ENCODE assay signal across 8 cellular contexts in genomic region chr1:22416555-22417454, GRCh38. TPM values are rescaled to one million over a fixed set of nuclear protein-coding genes. Genes with fewer than 3 reads are reported as not detected.
DNase-seq lines count a peak whose midpoint lies in the region; ATAC-seq, FAIRE-seq and TF ChIP-seq lines count a peak whose summit lies in the region.

No MANE protein-coding gene starts in this region.

- peak; percentile 98 for TF ChIP-seq RAD21 in HepG2 (CRISPR knock-in tag; IDR thresholded peaks at IDR 0.05)

- CTCF ChIA-PET in HepG2 (lab: Yijun Ruan, JAX; ENCODE audit: low intra/inter-chr PET ratio, low total read pairs): interaction anchor here (0.6 to 3.1 kb wide), 5 partner anchors 223 to 311 kb away, joined by 3 to 40 read pairs (median 7); no protein-coding TSS in a partner anchor

- no TSS peak for BruUV-seq in HepG2 (replicated peaks; lab: Mats Ljungman, UMichigan)

- H3K79me2 ChIP-seq in HepG2 (ENCODE audit: insufficient read depth, low read length): no peaks in the 10 kb centered on the region

- no peaks in the 10 kb centered on the region for H3K9me3 ChIP-seq in HAP-1
- no peaks in the 10 kb centered on the region for H3K9me3 ChIP-seq in HepG2 (ENCODE audit: low read length)

- peak; percentile 24 for DNase-seq in AG09319 (ENCODE audit: extremely low read depth, low read depth)
- DNase-seq in HAP-1 (ENCODE audit: low spot score in 2 of 2): peak; percentile 72 to 91
- peak; percentile 33 for DNase-seq in NCI-H446 treated with DMSO at 0.1 percent for 48 hours (lab: John Stamatoyannopoulos, UW)
- peak; percentile 50 for DNase-seq in activated CD4-positive, alpha-beta T cell treated with anti-CD3 and anti-CD28 coated beads for 1 hour
- DNase-seq in cerebellum (ENCODE audit: low spot score): peak; percentile 16
- peak; percentile 62 for DNase-seq in HepG2 (ENCODE audit: low spot score)
- DNase-seq in stimulated activated CD4-positive, alpha-beta T cell treated with anti-CD3 and anti-CD28 coated beads, Interleukin-4, amount 100 ng/mL, for 4 hours: peak; percentile 49 to 65

- H4K20me1 ChIP-seq in HepG2 (ENCODE audit: insufficient read depth, low read length): peaks cover 21% of the 10 kb centered on the region

- in situ Hi-C loops in HAP-1 (cut with MboI; ENCODE audit: low sequenced_read_pairs) (loop anchor here (5.0 kb wide), 2 partner anchors 230 to 285 kb away; no protein-coding TSS in a partner anchor), HepG2 (cut with HindIII; ENCODE audit: extremely low pct_ligation_motif_present, low pct_unique_long_range_greater_than_20kb) (loop anchor here (5.0 kb wide), 3 partner anchors 200 to 285 kb away; partner anchors contain the start of gene C1QC)

- H2AFZ ChIP-seq in HepG2 (ENCODE audit: low read length): no peak overlapping the region

- H3K4me2 ChIP-seq in HepG2 (ENCODE audit: low read depth, low read length): peak overlapping the region; percentile 46; the same call in 1 of the 2 replicates

- H3K27me3 ChIP-seq in HAP-1 (ENCODE audit: low read depth) (peaks cover 7% of the 10 kb centered on the region), HepG2 (ENCODE audit: control insufficient read depth in 1 of 2, insufficient read depth in 2 of 2, low read length in 2 of 2) (peaks cover 0 to 49% of the 10 kb centered on the region in 2 experiments; a peak in 4 of 5 replicates)

- intact Hi-C loops in HepG2 (cut with micrococcal nuclease; ENCODE audit: unreplicated experiment): loop anchor here (1.0 to 10.0 kb wide), 2 partner anchors 202 to 285 kb away; no protein-coding TSS in a partner anchor

- no peak for TF ChIP-seq POLR2A in HepG2 (IDR thresholded peaks at IDR 0.05; ENCODE audit: insufficient read depth in 1 of 2, low read depth in 2 of 2, low read length in 2 of 2)

- peak; percentile 54 for FAIRE-seq in HepG2 (lab: Jason Lieb, UNC)

- TF ChIP-seq CTCF in AG09319 (IDR thresholded peaks at IDR 0.05; ENCODE audit: low read depth, low read length) (peak; percentile 99), HepG2 (CRISPR knock-in tag; IDR thresholded peaks at IDR 0.05) (peak; percentile 98)

- H3K9ac ChIP-seq in HepG2 (ENCODE audit: insufficient read depth, low read depth, low read length): no peak overlapping the region

- H3K4me3 ChIP-seq in HAP-1: no peak overlapping the region
- H3K4me3 ChIP-seq in HepG2 (replicated peaks in 1 of 3; ENCODE audit: insufficient read depth in 1 of 3, low read depth in 2 of 3, low read length in 3 of 3): no peak overlapping the region

- H3K27ac ChIP-seq in HepG2 (ENCODE audit: extremely low read length, insufficient read depth, low read length): no peak overlapping the region

- H3K36me3 ChIP-seq in HAP-1 (replicated peaks): no peaks in the 10 kb centered on the region
- H3K36me3 ChIP-seq in HepG2 (replicated peaks in 1 of 2; ENCODE audit: control insufficient read depth in 1 of 2, insufficient read depth in 2 of 2, low read length in 2 of 2): no peaks in the 10 kb centered on the region

- ATAC-seq in HepG2 (peak; percentile 63), HG02678 (IDR thresholded peaks at IDR 0.05; ENCODE audit: unreplicated experiment) (no peak)

- WGBS in HepG2 (ENCODE audit: low lambda C conversion rate): 38% methylated on average over 4 of the region's 13 CpGs

- TF ChIP-seq EP300 in HepG2 (IDR thresholded peaks at IDR 0.05; ENCODE audit: low read depth in 2 of 2, low read length in 2 of 2) (no peak), HepG2 (CRISPR knock-in tag; IDR thresholded peaks at IDR 0.05; ENCODE audit: borderline replicate concordance) (no peak)

- POLR2A ChIA-PET in HepG2 (lab: Yijun Ruan, JAX): no interaction called here

- H3K4me1 ChIP-seq in HAP-1 (no peaks in the 10 kb centered on the region), HepG2 (ENCODE audit: insufficient read depth, low read length) (peaks cover 43% of the 10 kb centered on the region)

TF ChIP-seq in HepG2, 621 proteins besides CTCF, POLR2A, EP300 and RAD21 (continues in another document):
- TF ChIP-seq REPIN1 (CRISPR knock-in tag; IDR thresholded peaks at IDR 0.05; ENCODE audit: borderline replicate concordance, low read depth) (peak; percentile 49; the same call in 1 of the 2 replicates), KDM1A (CRISPR knock-in tag; IDR thresholded peaks at IDR 0.05) (no peak), MTA1 (CRISPR knock-in tag; IDR thresholded peaks at IDR 0.05; ENCODE audit: borderline replicate concordance) (peak; percentile 33; the same call in 1 of the 2 replicates), ZNF572 (CRISPR knock-in tag; IDR thresholded peaks at IDR 0.05) (no peak), ONECUT2 (CRISPR knock-in tag; IDR thresholded peaks at IDR 0.05) (no peak), POLR2AphosphoS5 (IDR thresholded peaks at IDR 0.05; ENCODE audit: low read depth, low read length) (no peak), ZNF350 (CRISPR knock-in tag; IDR thresholded peaks at IDR 0.05; ENCODE audit: borderline replicate concordance, low read depth) (0 out of 2 replicates have a peak, but pooled peaks have one; percentile 28), ZNF225 (CRISPR knock-in tag; IDR thresholded peaks at IDR 0.05) (no peak), KDM2A (CRISPR knock-in tag; IDR thresholded peaks at IDR 0.05; ENCODE audit: borderline replicate concordance, low read depth) (peak; percentile 74; the same call in 1 of the 2 replicates), ZNF597 (CRISPR knock-in tag; IDR thresholded peaks at IDR 0.05) (no peak), SIN3A (IDR thresholded peaks at IDR 0.05; ENCODE audit: borderline replicate concordance, low read depth, low read length) (no peak), ZFP36L2 (CRISPR knock-in tag; IDR thresholded peaks at IDR 0.05) (no peak), ZEB1 (IDR thresholded peaks at IDR 0.05; ENCODE audit: insufficient replicate concordance, low read depth) (no peak), SMAD3 (CRISPR knock-in tag; IDR thresholded peaks at IDR 0.05) (0 out of 2 replicates have a peak, but pooled peaks have one; percentile 26), SP4 (CRISPR knock-in tag; IDR thresholded peaks at IDR 0.05) (peak; percentile 53; the same call in 1 of the 2 replicates), MYNN (CRISPR knock-in tag; IDR thresholded peaks at IDR 0.05; ENCODE audit: low read depth) (0 out of 2 replicates have a peak, but pooled peaks have one; percentile 67), SOX6 (IDR thresholded peaks at IDR 0.05) (no peak), SOX6 (CRISPR knock-in tag; IDR thresholded peaks at IDR 0.05) (peak; percentile 31; the same call in 1 of the 2 replicates), ZBTB49 (CRISPR knock-in tag; IDR thresholded peaks at IDR 0.05; ENCODE audit: borderline replicate concordance) (no peak), SMC3 (IDR thresholded peaks at IDR 0.05; ENCODE audit: low read length) (peak; percentile 72)

RNA-seq across cellular contexts. Expression of gene ZBTB40, which starts 34.8 kb away (rescaled TPM):
- total RNA-seq in cerebellum (14.7 TPM), HepG2 (2016; rRNA removed; fragmentation: Illumina TruSeq; extraction: Trizol) (14.7 and 16.5 TPM in 2 replicates)
- 19.7 and 21.4 TPM in 2 replicates for total RNA-seq in HepG2 (2016; cell fraction: cytosol; rRNA removed; fragmentation: Illumina TruSeq; extraction: Trizol; ENCODE audit: low read depth)
- 12.3 and 15.2 TPM in 2 replicates for total RNA-seq in HepG2 (2016; cell fraction: insoluble cytoplasmic fraction; rRNA removed; fragmentation: Illumina TruSeq; extraction: Trizol)
- 9.5 and 11.9 TPM in 2 replicates for total RNA-seq in HepG2 (2016; cell fraction: membrane; rRNA removed; fragmentation: Illumina TruSeq; extraction: Trizol)
- total RNA-seq in HepG2 (2016; cell fraction: nucleus; rRNA removed; fragmentation: Illumina TruSeq; extraction: Trizol): 27.6 and 28.2 TPM in 2 replicates
- polyA plus RNA-seq in HepG2 (2011; rRNA removed): 8.8 and 10.5 TPM in 2 replicates
- polyA plus RNA-seq in HepG2 (2011; cell fraction: cytosol; rRNA removed): 2.8 and 2.9 TPM in 2 replicates
- polyA plus RNA-seq in HepG2 (2011; cell fraction: nucleus; rRNA removed): 58.3 and 61.4 TPM in 2 replicates
- polyA plus RNA-seq in HepG2 (2012): 9.2 and 10.4 TPM in 2 replicates
- polyA plus RNA-seq in HepG2 (2016; cell fraction: cytosol; fragmentation: Illumina TruSeq; extraction: Trizol; ENCODE audit: low read depth): 0.26 and 0.31 TPM in 2 replicates
- polyA plus RNA-seq in HepG2 (2016; cell fraction: insoluble cytoplasmic fraction; fragmentation: Illumina TruSeq; extraction: Trizol; ENCODE audit: low read depth): 4.9 and 6.4 TPM in 2 replicates
- polyA plus RNA-seq in HepG2 (2016; cell fraction: membrane; fragmentation: Illumina TruSeq; extraction: Trizol; ENCODE audit: low read depth): 0.66 TPM in 2 replicates
- polyA plus RNA-seq in HepG2 (2016; cell fraction: nucleus; fragmentation: Illumina TruSeq; extraction: Trizol; ENCODE audit: insufficient read depth, low read depth): 40.6 and 43.4 TPM in 2 replicates
- polyA minus RNA-seq in HepG2 (2011; rRNA and poly(A)+ RNA removed; ENCODE audit: low replicate concordance): 16.1 and 26.2 TPM in 2 replicates
- 5.2 and 5.8 TPM in 2 replicates for polyA minus RNA-seq in HepG2 (2011; cell fraction: cytosol; rRNA and poly(A)+ RNA removed)
- 25.9 and 28.1 TPM in 2 replicates for polyA minus RNA-seq in HepG2 (2011; cell fraction: nucleus; rRNA and poly(A)+ RNA removed)

Comparison
In these comparisons a context has a peak if more than half of its experiments do, and no peak if none do; other contexts are left out.
1. DNase-seq: peak in every context shown above with its lines; median percentile 82 in HAP-1; 62 in HepG2; 57 in stimulated activated CD4-positive, alpha-beta T cell treated with anti-CD3 and anti-CD28 coated beads, Interleukin-4, amount 100 ng/mL, for 4 hours; 50 in activated CD4-positive, alpha-beta T cell treated with anti-CD3 and anti-CD28 coated beads for 1 hour; 33 in NCI-H446 treated with DMSO at 0.1 percent for 48 hours; 24 in AG09319; 16 in cerebellum.